ENCODE assay signal across 8 cellular contexts in genomic region chr17:7217113-7217987, GRCh38. TPM values are rescaled to one million over a fixed set of nuclear protein-coding genes. Genes with fewer than 3 reads are reported as not detected.
DNase-seq lines count a peak whose midpoint lies in the region; ATAC-seq and TF ChIP-seq lines count a peak whose summit lies in the region.

No MANE protein-coding gene starts in this region.

- no peaks in the 10 kb centered on the region for H3K27me3 ChIP-seq in prostate gland (replicated peaks; ENCODE audit: insufficient read depth)

- no peak for TF ChIP-seq CTCF in prostate gland (IDR thresholded peaks at IDR 0.05)

- peaks cover 51% of the 10 kb centered on the region for H3K4me1 Mint-ChIP-seq in activated T-helper 17 cell treated with anti-CD3 and anti-CD28 coated beads, Interleukin-2, amount 50 U/mL, for 72 hours

- peak overlapping the region; percentile 60 to 67 for H3K27ac ChIP-seq in prostate gland

- no peaks in the 10 kb centered on the region for H3K36me3 ChIP-seq in prostate gland

- intact Hi-C loops in prostate gland (cut with DNase I): no loop called here

- H3K27me3 Mint-ChIP-seq in activated T-helper 17 cell treated with anti-CD3 and anti-CD28 coated beads, Interleukin-2, amount 50 U/mL, for 72 hours: no peaks in the 10 kb centered on the region

- peaks cover 18% of the 10 kb centered on the region for H3K4me1 ChIP-seq in prostate gland (replicated peaks)

- peaks cover 37% of the 10 kb centered on the region for H3K36me3 Mint-ChIP-seq in activated T-helper 17 cell treated with anti-CD3 and anti-CD28 coated beads, Interleukin-2, amount 50 U/mL, for 72 hours (ENCODE audit: low read depth)

- H3K9me3 Mint-ChIP-seq in activated T-helper 17 cell treated with anti-CD3 and anti-CD28 coated beads, Interleukin-2, amount 50 U/mL, for 72 hours: no peaks in the 10 kb centered on the region

- ATAC-seq in activated T-helper 17 cell treated with anti-CD3 and anti-CD28 coated beads, Interleukin-2, amount 50 U/mL, for 72 hours (replicated peaks): no peak
- no peak for ATAC-seq in HG02759 (IDR thresholded peaks at IDR 0.05; ENCODE audit: unreplicated experiment)
- ATAC-seq in GM19452 (IDR thresholded peaks at IDR 0.05; ENCODE audit: unreplicated experiment): no peak

- H3K4me3 Mint-ChIP-seq in activated T-helper 17 cell treated with anti-CD3 and anti-CD28 coated beads, Interleukin-2, amount 50 U/mL, for 72 hours: peak overlapping the region; percentile 94

- peak; percentile 61 for DNase-seq in Daoy (ENCODE audit: low read depth)
- DNase-seq in M059J (ENCODE audit: low read depth): peak; percentile 54
- peak; percentile 51 for DNase-seq in germinal center (ENCODE audit: low spot score)
- no peak for DNase-seq in prostate gland (ENCODE audit: low spot score)
- DNase-seq in midbrain (lab: John Stamatoyannopoulos, UW): no peak

- no peaks in the 10 kb centered on the region for H3K9me3 ChIP-seq in prostate gland

- WGBS in prostate gland: under 1% methylated on average over 24 of the region's 32 CpGs

- peak overlapping the region; percentile 32 to 46 for H3K4me3 ChIP-seq in prostate gland

- no peak for TF ChIP-seq POLR2A in prostate gland (IDR thresholded peaks at IDR 0.05)

- H3K27ac Mint-ChIP-seq in activated T-helper 17 cell treated with anti-CD3 and anti-CD28 coated beads, Interleukin-2, amount 50 U/mL, for 72 hours: peak overlapping the region; percentile 98

RNA-seq across cellular contexts. Expression of gene DLG4, which starts 2.3 kb away (rescaled TPM):
- total RNA-seq in Daoy (2014; rRNA removed; shearing (Covaris generic)): 3.1 and 4.4 TPM in 2 replicates
- 4.7 and 7.8 TPM in 2 replicates for total RNA-seq in M059J (2014; rRNA removed; shearing (Covaris generic))
- total RNA-seq in activated T-helper 17 cell treated with anti-CD3 and anti-CD28 coated beads, Interleukin-2, amount 50 U/mL, for 72 hours: 10 to 100 TPM in 1 of 2 donors, 1 to 10 TPM in 1; 5.9 to 19.4 TPM
- 10 to 100 TPM in 1 of 2 donors, 1 to 10 TPM in 1; 9.3 to 31.6 TPM for total RNA-seq in prostate gland

RNA-seq across cellular contexts. Expression of gene ACADVL, which starts 2.4 kb away (rescaled TPM):
- total RNA-seq in Daoy (2014; rRNA removed; shearing (Covaris generic)): 306 and 420 TPM in 2 replicates
- 294 and 491 TPM in 2 replicates for total RNA-seq in M059J (2014; rRNA removed; shearing (Covaris generic))
- total RNA-seq in activated T-helper 17 cell treated with anti-CD3 and anti-CD28 coated beads, Interleukin-2, amount 50 U/mL, for 72 hours: 100 to 1,000 TPM; 495 to 517 TPM
- 100 to 1,000 TPM; 589 to 593 TPM for total RNA-seq in prostate gland

RNA-seq across cellular contexts. Expression of gene DVL2, which starts 17.0 kb away (rescaled TPM):
- 22.2 and 42.7 TPM in 2 replicates for total RNA-seq in Daoy (2014; rRNA removed; shearing (Covaris generic))
- total RNA-seq in M059J (2014; rRNA removed; shearing (Covaris generic)): 23.9 and 39.1 TPM in 2 replicates
- total RNA-seq in activated T-helper 17 cell treated with anti-CD3 and anti-CD28 coated beads, Interleukin-2, amount 50 U/mL, for 72 hours: 10 to 100 TPM; 49.1 to 77.5 TPM
- total RNA-seq in prostate gland: 100 to 1,000 TPM in 1 of 2 donors, 10 to 100 TPM in 1; 52.3 to 116 TPM

RNA-seq across cellular contexts. Expression of gene PHF23, which starts 21.9 kb away (rescaled TPM):
- total RNA-seq in Daoy (2014; rRNA removed; shearing (Covaris generic)): 44.5 and 54.8 TPM in 2 replicates
- 49.6 and 53.3 TPM in 2 replicates for total RNA-seq in M059J (2014; rRNA removed; shearing (Covaris generic))
- total RNA-seq in activated T-helper 17 cell treated with anti-CD3 and anti-CD28 coated beads, Interleukin-2, amount 50 U/mL, for 72 hours: 10 to 100 TPM; 43.5 to 52.3 TPM
- total RNA-seq in prostate gland: 10 to 100 TPM; 41.2 to 92.5 TPM

RNA-seq across cellular contexts. Expression of gene GABARAP, which starts 24.9 kb away (rescaled TPM):
- 108 and 113 TPM in 2 replicates for total RNA-seq in Daoy (2014; rRNA removed; shearing (Covaris generic))
- total RNA-seq in M059J (2014; rRNA removed; shearing (Covaris generic)): 575 and 595 TPM in 2 replicates
- total RNA-seq in activated T-helper 17 cell treated with anti-CD3 and anti-CD28 coated beads, Interleukin-2, amount 50 U/mL, for 72 hours: 100 to 1,000 TPM; 190 to 239 TPM
- 100 to 1,000 TPM; 493 to 527 TPM for total RNA-seq in prostate gland

Comparison
In these comparisons a context has a peak if more than half of its experiments do, and no peak if none do; other contexts are left out.
1. DNase-seq: peak in Daoy (single experiment), M059J (single experiment) and germinal center (single experiment); none in prostate gland (single experiment) and midbrain (single experiment).